Comparison of ENCODE assay signal across 9 cellular contexts in genomic region chr12:29781705-29782266, GRCh38. TPM values are rescaled to one million over a fixed set of nuclear protein-coding genes. Genes with fewer than 3 reads are reported as not detected.
DNase-seq lines count a peak whose midpoint lies in the region; ATAC-seq and TF ChIP-seq lines count a peak whose summit lies in the region.
"Had no signal": no experiment of that assay in that cellular context is flagged by ENCODE, and none has a peak within 500 bp of the region (broad histone marks: within the 10 kb centered on the region; RNA-seq: fewer than 3 reads in every experiment).

No MANE protein-coding gene starts in this region.

- peak overlapping the region; percentile 86 for H3K4me3 ChIP-seq in endodermal cell (ENCODE audit: low read length)
- peak overlapping the region; percentile 72 to 87 (median 80) for H3K4me3 ChIP-seq in stomach
- no peak overlapping the region for H3K4me3 ChIP-seq in trophoblast cell (ENCODE audit: low read depth, low read length)

- H3K27ac Mint-ChIP-seq in endodermal cell = peak overlapping the region; percentile 46
- H3K27ac Mint-ChIP-seq: activated naive CD8-positive, alpha-beta T cell treated with anti-CD3 and anti-CD28 coated beads, Interleukin-2, amount 10 ng/mL, durations not matched to agents 7 days and 5 days had no signal

- no peak overlapping the region for H3K4me2 ChIP-seq in trophoblast cell (ENCODE audit: low read length)

- no peak overlapping the region for H4K91ac ChIP-seq in trophoblast cell (ENCODE audit: low read depth, low read length)

- no peak overlapping the region for H2BK12ac ChIP-seq in trophoblast cell (ENCODE audit: low read length)

- no peak for TF ChIP-seq POLR2A in stomach (IDR thresholded peaks at IDR 0.05)

- H3K18ac ChIP-seq in trophoblast cell (ENCODE audit: low read length) = no peak overlapping the region

- H3K79me1 ChIP-seq in trophoblast cell (ENCODE audit: low read length) = no peaks in the 10 kb centered on the region

- TF ChIP-seq EP300 in stomach (IDR thresholded peaks at IDR 0.05) = no peak

- no peaks in the 10 kb centered on the region for H3K79me2 ChIP-seq in trophoblast cell (ENCODE audit: control insufficient read depth, insufficient read depth, low read length, poor library complexity)

- H3K36me3 ChIP-seq in endodermal cell (ENCODE audit: control insufficient read depth, insufficient read depth, low read length) (no peaks in the 10 kb centered on the region), stomach (no peaks in the 10 kb centered on the region), trophoblast cell (ENCODE audit: control insufficient read depth in 1 of 2, insufficient read depth in 2 of 2, low read length in 2 of 2) (no peaks in the 10 kb centered on the region)

- no peak overlapping the region for H2AFZ ChIP-seq in trophoblast cell (ENCODE audit: insufficient read depth, low read length, poor library complexity)

- H3K27me3 Mint-ChIP-seq in endodermal cell (ENCODE audit: insufficient read depth) = peaks cover 36% of the 10 kb centered on the region

- ATAC-seq in GM21381 (IDR thresholded peaks at IDR 0.05; ENCODE audit: unreplicated experiment) = peak; percentile 27
- ATAC-seq in HG03175 (IDR thresholded peaks at IDR 0.05; ENCODE audit: unreplicated experiment) = peak; percentile 33

- H2BK120ac ChIP-seq in trophoblast cell (ENCODE audit: insufficient read depth, low read length, poor library complexity) = no peak overlapping the region

- peaks cover 19% of the 10 kb centered on the region for H3K4me1 Mint-ChIP-seq in endodermal cell
- H3K4me1 Mint-ChIP-seq: activated naive CD8-positive, alpha-beta T cell treated with anti-CD3 and anti-CD28 coated beads, Interleukin-2, amount 10 ng/mL, durations not matched to agents 7 days and 5 days had no signal

- TF ChIP-seq CTCF in endodermal cell (conservative IDR thresholded peaks at IDR 0.05) (no peak), stomach (IDR thresholded peaks at IDR 0.05) (no peak)

- WGBS in endodermal cell (ENCODE audit: insufficient coverage in 1 of 2, insufficient read length in 1 of 2), 2 experiments = 70 to 74% methylated on average over 2 of the region's 2 CpGs
- 50 to 58% (median 53%) methylated on average over 2 of the region's 2 CpGs for WGBS in stomach, 5 donors
- no CpG with 5 or more reads among the region's 2 CpGs for WGBS in trophoblast cell (ENCODE audit: extremely low coverage, insufficient coverage, insufficient read length)

- H3K9me3 ChIP-seq in endodermal cell (ENCODE audit: control insufficient read depth, low read length) = peaks cover 13% of the 10 kb centered on the region
- peaks cover 0 to 8% (median 0%) of the 10 kb centered on the region in 4 donors for H3K9me3 ChIP-seq in stomach
- H3K9me3 ChIP-seq in trophoblast cell (ENCODE audit: insufficient read depth, low read depth, low read length) = no peaks in the 10 kb centered on the region

- H3K27ac ChIP-seq in endodermal cell (ENCODE audit: low read depth, low read length) (no peak overlapping the region), stomach (peak overlapping the region in 3 of 5 donors; percentile 85 to 90 (median 87)), trophoblast cell (ENCODE audit: low read depth, low read length) (no peak overlapping the region)

- H4K12ac ChIP-seq in trophoblast cell (ENCODE audit: low read depth, low read length) = no peak overlapping the region

- no peak overlapping the region for H4K8ac ChIP-seq in trophoblast cell (ENCODE audit: low read depth, low read length)

- H3K14ac ChIP-seq in trophoblast cell (ENCODE audit: low read length) = no peak overlapping the region

- H2BK5ac ChIP-seq in trophoblast cell (ENCODE audit: low read depth, low read length, poor library complexity) = no peak overlapping the region

- H3K27me3 ChIP-seq in endodermal cell (ENCODE audit: control insufficient read depth, insufficient read depth, low read length, poor library complexity, severe bottlenecking) (no peaks in the 10 kb centered on the region), stomach (peaks cover 0 to 46% (median 21%) of the 10 kb centered on the region in 3 donors), trophoblast cell (ENCODE audit: insufficient read depth, low read length) (peaks cover 3% of the 10 kb centered on the region)

- intact Hi-C loops in stomach (cut with DNase I; ENCODE audit: low total_unique reads) = no loop called here

- H3K4me3 Mint-ChIP-seq in endodermal cell = peak overlapping the region; percentile 97

- H3K9me3 Mint-ChIP-seq in endodermal cell = peaks cover 20% of the 10 kb centered on the region

- H3K4me1 ChIP-seq in endodermal cell (ENCODE audit: control insufficient read depth, insufficient read depth, low read length) (no peaks in the 10 kb centered on the region), stomach (peaks cover 6 to 25% (median 15%) of the 10 kb centered on the region in 4 donors), trophoblast cell (ENCODE audit: control insufficient read depth in 1 of 2, insufficient read depth in 2 of 2, low read length in 2 of 2) (peaks cover 0 to 2% of the 10 kb centered on the region in 2 experiments)

- no peak for DNase-seq in endodermal cell
- no peak for DNase-seq in stomach
- DNase-seq in putamen (ENCODE audit: low spot score) = no peak
- DNase-seq in LoVo (ENCODE audit: low spot score) = no peak
- DNase-seq in trophoblast cell = no peak
- no peak for DNase-seq in activated T-cell treated with anti-CD3 and anti-CD28 coated beads, Interleukin-2, amount 50 U/mL, for 48 hours
- DNase-seq: activated naive CD8-positive, alpha-beta T cell treated with anti-CD3 and anti-CD28 coated beads, Interleukin-2, amount 10 ng/mL, durations not matched to agents 7 days and 5 days had no signal

- peak overlapping the region; percentile 23 for H3K9ac ChIP-seq in endodermal cell (ENCODE audit: extremely low read depth, low read length, poor library complexity, severe bottlenecking)
- no peak overlapping the region for H3K9ac ChIP-seq in trophoblast cell (ENCODE audit: low read length)

- no peak overlapping the region for H3K23ac ChIP-seq in trophoblast cell (ENCODE audit: low read length)

- peaks cover 32% of the 10 kb centered on the region for H3K36me3 Mint-ChIP-seq in endodermal cell (ENCODE audit: low read depth)
- H3K36me3 Mint-ChIP-seq: activated naive CD8-positive, alpha-beta T cell treated with anti-CD3 and anti-CD28 coated beads, Interleukin-2, amount 10 ng/mL, durations not matched to agents 7 days and 5 days had no signal

- H3K4ac ChIP-seq in trophoblast cell (ENCODE audit: low read depth, low read length) = no peak overlapping the region

- H2AK5ac ChIP-seq in trophoblast cell (ENCODE audit: low read length) = no peak overlapping the region

RNA-seq across cellular contexts. Expression of gene TMTC1, which starts 2.0 kb away (rescaled TPM):
- total RNA-seq in endodermal cell (10 to 100 TPM; 31.6 to 71.0 TPM), stomach (10 to 100 TPM; 17.7 to 76.8 (median 34.0) TPM)
- polyA plus RNA-seq in endodermal cell (2013, experiment 1 of 2) = 5.2 TPM
- 5.7 TPM for polyA plus RNA-seq in endodermal cell (2013, experiment 2 of 2)
- polyA plus RNA-seq in stomach = 1 to 10 TPM; 1.5 to 3.1 (median 2.8) TPM
- polyA plus RNA-seq in trophoblast cell (2013) = 2.4 and 2.5 TPM in 2 replicates
- total RNA-seq: activated naive CD8-positive, alpha-beta T cell treated with anti-CD3 and anti-CD28 coated beads, Interleukin-2, amount 10 ng/mL, durations not matched to agents 7 days and 5 days had no signal

Comparison
In these comparisons a context has a peak if more than half of its experiments do, and no peak if none do; other contexts are left out.
1. H3K27ac ChIP-seq: peak in stomach (3 of 5); none in endodermal cell (single experiment) and trophoblast cell (single experiment).